Comparison of ENCODE assay signal across 21 cellular contexts in the genomic region with DNA sequence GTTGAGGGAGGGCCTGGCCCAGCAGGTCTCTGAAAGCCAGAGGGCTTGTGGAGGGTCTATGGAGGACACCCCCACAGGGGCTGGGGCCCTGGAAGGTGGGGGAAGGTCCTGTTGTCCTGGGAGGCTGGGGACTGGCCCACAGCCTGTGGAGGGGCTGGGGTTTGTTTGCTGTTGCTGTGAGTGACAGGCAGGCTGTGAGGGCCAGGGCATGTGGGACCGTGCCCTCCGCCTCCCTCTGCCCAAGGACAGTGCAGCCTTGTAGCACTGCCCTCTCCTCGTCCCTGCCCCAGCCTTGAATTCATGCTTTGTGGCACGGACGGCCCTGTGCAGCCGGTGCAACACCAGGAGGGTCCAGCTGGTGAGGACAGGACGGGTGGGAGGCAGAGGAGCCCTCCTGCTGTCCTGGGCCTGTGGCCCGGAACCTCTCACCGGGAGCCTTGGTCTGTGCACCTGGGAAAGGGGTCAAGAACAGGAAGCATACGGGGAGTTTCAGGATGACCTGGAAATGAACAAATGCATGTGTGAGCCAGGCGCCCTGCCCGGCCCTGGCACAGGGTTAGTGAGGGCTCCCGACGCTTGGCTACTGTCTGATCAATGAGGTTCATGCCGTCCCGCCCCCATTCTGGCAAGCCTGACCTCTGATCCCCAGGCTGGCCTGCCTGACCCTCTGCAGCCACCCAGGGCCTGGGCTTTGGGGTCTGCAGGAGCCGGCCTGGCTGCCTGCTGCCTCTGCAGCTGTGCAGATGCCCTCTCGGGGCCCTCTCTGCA. TPM values are rescaled to one million over a fixed set of nuclear protein-coding genes. Genes with fewer than 3 reads are reported as not detected.
DNase-seq lines count a peak whose midpoint lies in the region; ATAC-seq and TF ChIP-seq lines count a peak whose summit lies in the region.
"Had no signal": no experiment of that assay in that cellular context is flagged by ENCODE, and none has a peak within 500 bp of the region (broad histone marks: within the 10 kb centered on the region; RNA-seq: fewer than 3 reads in every experiment).

No MANE protein-coding gene starts in this region.

- H3K36me3 ChIP-seq in left ventricle myocardium inferior = no peaks in the 10 kb centered on the region
- H3K36me3 ChIP-seq in esophagus muscularis mucosa = no peaks in the 10 kb centered on the region
- H3K36me3 ChIP-seq: SJSA1 had no signal

- H3K27ac Mint-ChIP-seq in neural crest cell (ENCODE audit: unreplicated experiment) = no peak overlapping the region

- no peak for ATAC-seq in Right ventricle myocardium superior (ENCODE audit: poor library complexity)

- intact Hi-C loops in Right ventricle myocardium superior (cut with DNase I) = no loop called here
- intact Hi-C loops in left ventricle myocardium inferior (cut with micrococcal nuclease) = no loop called here
- intact Hi-C loops in dorsolateral prefrontal cortex (cut with DNase I) = no loop called here
- intact Hi-C loops in esophagus muscularis mucosa (cut with DNase I) = no loop called here

- peak; percentile 1 for DNase-seq in Right ventricle myocardium superior
- DNase-seq in left ventricle myocardium inferior = no peak
- DNase-seq in dorsolateral prefrontal cortex = peak in 1 of 10 donors; percentile 65
- no peak for DNase-seq in neural crest cell (ENCODE audit: low read depth, low spot score)
- no peak for DNase-seq in esophagus muscularis mucosa (ENCODE audit: extremely low spot score)
- DNase-seq in T-helper 9 cell = no peak
- no peak for DNase-seq in NCI-H2171 treated with DMSO at 0.1 percent for 48 hours (lab: John Stamatoyannopoulos, UW)
- DNase-seq: 8988T, ACHN, Calu3, DMS79 treated with DMSO at 0.1 percent for 48 hours, Kasumi-1, NCI-H1092 treated with DMSO at 0.1 percent for 48 hours, NCI-H1436, NCI-H187 treated with DMSO at 0.1 percent for 48 hours, NCI-H446, NCI-H524 treated with DMSO at 0.1 percent for 48 hours, NCI-H774 had no signal

- H3K4me1 Mint-ChIP-seq in neural crest cell = peaks cover 8% of the 10 kb centered on the region

- TF ChIP-seq POLR2A in esophagus muscularis mucosa (IDR thresholded peaks at IDR 0.05; ENCODE audit: low read depth) = no peak

- TF ChIP-seq EP300 in esophagus muscularis mucosa (IDR thresholded peaks at IDR 0.05) = no peak

- no peaks in the 10 kb centered on the region for H3K27me3 Mint-ChIP-seq in neural crest cell (ENCODE audit: low read depth)

- peak overlapping the region; percentile 72 for H3K4me3 Mint-ChIP-seq in neural crest cell

- H3K9me3 ChIP-seq in left ventricle myocardium inferior (replicated peaks) (peaks cover 3% of the 10 kb centered on the region), esophagus muscularis mucosa (no peaks in the 10 kb centered on the region)
- H3K9me3 ChIP-seq: SJSA1 had no signal

- no peak for TF ChIP-seq CTCF in left ventricle myocardium inferior (IDR thresholded peaks at IDR 0.05; ENCODE audit: borderline replicate concordance)
- no peak for TF ChIP-seq CTCF in dorsolateral prefrontal cortex (IDR thresholded peaks at IDR 0.05 in 54 of 56, conservative IDR thresholded peaks at IDR 0.05 in 2 of 56; ENCODE audit: low read depth in 1 of 56, partially characterized antibody in 56 of 56)
- TF ChIP-seq CTCF in neural crest cell (conservative IDR thresholded peaks at IDR 0.05) = no peak
- TF ChIP-seq CTCF in esophagus muscularis mucosa (IDR thresholded peaks at IDR 0.05) = no peak

- 70% methylated on average over 7 of the region's 18 CpGs for WGBS in esophagus muscularis mucosa

- H3K27ac ChIP-seq in left ventricle myocardium inferior (replicated peaks) (no peak overlapping the region), dorsolateral prefrontal cortex (peak overlapping the region in 34 of 59 donors; percentile 2 to 89 (median 45)), temporal lobe (ENCODE audit: low read depth, low read length) (peak overlapping the region; percentile 9), esophagus muscularis mucosa (replicated peaks in 1 of 4) (no peak overlapping the region)
- H3K27ac ChIP-seq: SJSA1 had no signal

- peaks cover 3% of the 10 kb centered on the region for H3K36me3 Mint-ChIP-seq in neural crest cell (ENCODE audit: low read depth)

- H3K4me3 ChIP-seq in left ventricle myocardium inferior = no peak overlapping the region
- H3K4me3 ChIP-seq in dorsolateral prefrontal cortex = peak overlapping the region in 24 of 59 donors; percentile 1 to 47 (median 19)
- H3K4me3 ChIP-seq in esophagus muscularis mucosa = no peak overlapping the region
- H3K4me3 ChIP-seq: SJSA1 had no signal

- no peaks in the 10 kb centered on the region for H3K9me3 Mint-ChIP-seq in neural crest cell

- H3K4me1 ChIP-seq in left ventricle myocardium inferior (peaks cover 7% of the 10 kb centered on the region), esophagus muscularis mucosa (peaks cover 0 to 16% (median 14%) of the 10 kb centered on the region in 4 donors)

- H3K27me3 ChIP-seq in left ventricle myocardium inferior (ENCODE audit: low read depth) (peaks cover 37% of the 10 kb centered on the region), dorsolateral prefrontal cortex (peaks cover 0 to 9% (median 0%) of the 10 kb centered on the region in 45 donors), esophagus muscularis mucosa (peaks cover 0 to 37% (median 16%) of the 10 kb centered on the region in 4 donors)

RNA-seq across cellular contexts. Expression of gene PRODH, which starts 37.4 kb away (rescaled TPM):
- 11.9 TPM for total RNA-seq in Right ventricle myocardium superior
- total RNA-seq in left ventricle myocardium inferior = 13.3 TPM
- 100 to 1,000 TPM in 18 of 120 experiments, 10 to 100 TPM in 101, 1 to 10 TPM in 1; 8.8 to 164 (median 65.6) TPM for total RNA-seq in dorsolateral prefrontal cortex
- total RNA-seq in neural crest cell = 0.09 and 1.3 TPM in 2 replicates
- 0.74 TPM for total RNA-seq in temporal lobe
- 1 to 10 TPM; 1.4 to 7.2 (median 3.9) TPM for total RNA-seq in esophagus muscularis mucosa
- total RNA-seq: M059J, SJSA1 had no signal

Comparison
In these comparisons a context has a peak if more than half of its experiments do, and no peak if none do; other contexts are left out.
1. H3K27ac ChIP-seq: peak in dorsolateral prefrontal cortex (34 of 59) and temporal lobe (single experiment); none in left ventricle myocardium inferior (single experiment) and esophagus muscularis mucosa (0 of 4).